ENCODE assay signal across 8 cellular contexts in the genomic region with DNA sequence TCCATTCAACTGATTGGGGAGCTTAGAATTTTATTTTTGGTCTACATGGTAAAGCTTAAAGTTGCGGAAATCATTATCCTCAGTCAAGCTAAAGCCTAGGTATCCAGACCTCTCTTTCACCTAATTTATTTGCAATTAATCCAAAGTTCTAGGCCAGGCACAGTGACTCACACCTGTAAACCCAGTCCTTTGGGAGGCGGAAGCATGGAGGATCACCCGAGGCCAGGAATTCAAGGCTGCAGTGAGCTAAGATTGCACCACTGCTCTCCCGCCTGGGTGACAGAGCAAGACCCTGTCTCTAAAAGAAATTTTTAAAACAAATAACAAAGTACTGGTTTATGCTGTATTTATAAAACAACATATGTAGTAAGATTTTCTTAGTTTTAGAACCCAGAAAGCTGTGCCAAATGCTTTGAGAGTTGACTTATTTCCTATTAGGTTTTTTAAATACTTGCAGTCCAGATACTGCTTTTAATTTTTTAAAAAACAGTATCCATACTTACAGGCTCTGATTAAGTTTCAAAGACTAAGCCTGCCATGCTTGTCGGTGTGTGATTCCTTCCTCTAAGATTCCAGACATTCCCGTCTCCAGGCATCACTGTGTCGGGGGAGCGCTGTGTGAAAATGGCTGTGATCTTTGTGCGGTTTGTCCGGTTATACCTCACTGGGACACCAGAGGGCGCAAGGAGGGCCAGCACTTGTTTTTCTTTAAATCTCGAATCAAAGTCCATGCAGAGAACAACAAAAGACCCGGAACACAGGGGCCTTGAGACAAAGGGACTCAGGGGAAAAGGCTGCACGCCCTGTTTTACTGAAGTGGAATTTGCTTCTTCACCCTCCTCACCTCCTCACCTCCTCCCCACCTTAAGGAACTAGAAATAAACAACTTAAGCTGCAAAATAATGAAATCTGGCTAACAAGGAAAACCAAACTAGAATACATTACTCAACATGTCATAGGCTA. TPM values are rescaled to one million over a fixed set of nuclear protein-coding genes. Genes with fewer than 3 reads are reported as not detected.
DNase-seq lines count a peak whose midpoint lies in the region; ATAC-seq and TF ChIP-seq lines count a peak whose summit lies in the region.

No MANE protein-coding gene starts in this region.

- DNase-seq in NCI-H1048 (lab: John Stamatoyannopoulos, UW) = peak; percentile 62
- DNase-seq in activated naive CD8-positive, alpha-beta T cell treated with anti-CD3 and anti-CD28 coated beads, Interleukin-2, amount 50 U/mL, for 16 hours (ENCODE audit: low read depth, low spot score) = peak; percentile 54
- DNase-seq in cardiac muscle cell (ENCODE audit: low read depth in 1 of 2, low spot score in 1 of 2) = peak; percentile 90 to 93
- DNase-seq in pons (ENCODE audit: low spot score) = peak; percentile 93
- peak in 1 of 2 donors; percentile 87 for DNase-seq in upper lobe of left lung

- H3K27ac ChIP-seq in cardiac muscle cell (peak overlapping the region; percentile 79), upper lobe of left lung (peak overlapping the region; percentile 3 to 77 (median 61))

- ATAC-seq in HG02571 (IDR thresholded peaks at IDR 0.05; ENCODE audit: unreplicated experiment) (peak; percentile 85), SK-N-SH treated with all-trans-retinoic acid at 6 μM for 48 hours (peak; percentile 99), upper lobe of left lung (ENCODE audit: low FRiP score in 2 of 2) (peak; percentile 92 to 98)

- H3K9me3 ChIP-seq in cardiac muscle cell (ENCODE audit: low read depth) (no peaks in the 10 kb centered on the region), upper lobe of left lung (no peaks in the 10 kb centered on the region)

- H3K27me3 ChIP-seq in cardiac muscle cell (no peaks in the 10 kb centered on the region), upper lobe of left lung (no peaks in the 10 kb centered on the region)

- no peak for TF ChIP-seq POLR2A in upper lobe of left lung (IDR thresholded peaks at IDR 0.05)

- no peak for TF ChIP-seq EP300 in upper lobe of left lung (IDR thresholded peaks at IDR 0.05)

- peaks cover 16% of the 10 kb centered on the region for H3K4me1 ChIP-seq in cardiac muscle cell (ENCODE audit: low read depth)
- peaks cover 8 to 12% (median 10%) of the 10 kb centered on the region in 4 donors for H3K4me1 ChIP-seq in upper lobe of left lung

- no peaks in the 10 kb centered on the region for H3K36me3 ChIP-seq in cardiac muscle cell
- no peaks in the 10 kb centered on the region for H3K36me3 ChIP-seq in upper lobe of left lung

- WGBS in upper lobe of left lung, 2 donors = 26 to 28% methylated on average over 14 of the region's 14 CpGs

- TF ChIP-seq CTCF in GM12801 (IDR thresholded peaks at IDR 0.05; ENCODE audit: extremely low read depth, insufficient read length) (peak; percentile 27), cardiac muscle cell (IDR thresholded peaks at IDR 0.05; ENCODE audit: low read depth, low read length) (peak; percentile 93), upper lobe of left lung (IDR thresholded peaks at IDR 0.05) (peak; percentile 75 to 89 (median 85))

- H3K4me3 ChIP-seq in cardiac muscle cell (no peak overlapping the region), upper lobe of left lung (no peak overlapping the region)

TF ChIP-seq in SK-N-SH treated with all-trans-retinoic acid at 6 μM for 48 hours, 23 proteins besides CTCF, POLR2A, EP300 and RAD21:
- TF ChIP-seq CSDC2 (CRISPR knock-in tag; IDR thresholded peaks at IDR 0.05) = no peak
- 0 out of 2 replicates have a peak, but pooled peaks have one; percentile 25 for TF ChIP-seq GLIS3 (CRISPR knock-in tag; IDR thresholded peaks at IDR 0.05)

RNA-seq across cellular contexts. Expression of a gene that starts 24.6 kb away (rescaled TPM):
- total RNA-seq in cardiac muscle cell (98.1 and 123 TPM in 2 replicates), upper lobe of left lung (100 to 1,000 TPM in 2 of 6 donors, 10 to 100 TPM in 4; 40.0 to 124 (median 67.4) TPM)
- 26.6 and 40.9 TPM in 2 replicates for polyA plus RNA-seq in cardiac muscle cell

Comparison
In these comparisons a context has a peak if more than half of its experiments do, and no peak if none do; other contexts are left out.
1. CTCF ChIP-seq: peak in every context shown above with its lines; median percentile 93 in cardiac muscle cell; 85 in upper lobe of left lung; 27 in GM12801.